12 cellular contexts compared by ENCODE assay signal in genomic region chr17:50154604-50155003, GRCh38. TPM values are rescaled to one million over a fixed set of nuclear protein-coding genes. Genes with fewer than 3 reads are reported as not detected.
DNase-seq lines count a peak whose midpoint lies in the region; ATAC-seq, FAIRE-seq and TF ChIP-seq lines count a peak whose summit lies in the region.
"Had no signal": no experiment of that assay in that cellular context is flagged by ENCODE, and none has a peak within 500 bp of the region (broad histone marks: within the 10 kb centered on the region; RNA-seq: fewer than 3 reads in every experiment).

No MANE protein-coding gene starts in this region.

- no peak for TF ChIP-seq RAD21 in GM12878 (IDR thresholded peaks at IDR 0.05; ENCODE audit: insufficient read depth, low read depth, low read length)

- no peak for TF ChIP-seq EP300 in GM12878 (IDR thresholded peaks at IDR 0.05; ENCODE audit: borderline replicate concordance in 1 of 2, control insufficient read depth in 1 of 2, low read depth in 2 of 2, low read length in 2 of 2)

- H4K20me1 ChIP-seq in GM12878 (ENCODE audit: control insufficient read depth, insufficient read depth): no peaks in the 10 kb centered on the region

- SMC1A ChIA-PET in GM12878 (lab: Charles Lee; ENCODE audit: uncharacterized antibody, unreplicated experiment): interaction anchor here (0.6 to 1.9 kb wide), 7 partner anchors 9 to 143 kb away, joined by 3 to 7 read pairs (median 4); no protein-coding TSS in a partner anchor

- no peaks in the 10 kb centered on the region for H3K9me3 ChIP-seq in GM12878 (replicated peaks; ENCODE audit: control insufficient read depth, insufficient read depth, low read length)

- H2AFZ ChIP-seq in GM12878 (ENCODE audit: control insufficient read depth, low read depth, low read length): no peak overlapping the region

- DNase-seq in GM18507 (ENCODE audit: extremely low spot score, insufficient read length, low read depth) (no peak), GM12878 (ENCODE audit: low read depth, low spot score) (no peak), head of caudate nucleus (no peak), islet precursor cell (no peak)
- DNase-seq in stimulated activated naive B cell treated with anti-CD40 and anti-IgM and Interleukin-4, amounts not matched to agents 10 μg/mL and 1 μg/mL and 100 μg/mL, for 72 hours: no peak
- DNase-seq: activated CD4-positive, alpha-beta T cell treated with anti-CD3 and anti-CD28 coated beads, Interleukin-2, amount 10 ng/mL, durations not matched to agents 24 days and 14 days; brain microvascular endothelial cell; foreskin keratinocyte; NCI-H1105; stimulated activated CD4-positive, alpha-beta T cell treated with anti-CD3 and anti-CD28 coated beads, Interleukin-4, amount 100 ng/mL, for 4 hours had no signal

- intact Hi-C loops in GM12878 (cut with micrococcal nuclease; ENCODE audit: unreplicated experiment): no loop called here
- intact Hi-C loops in head of caudate nucleus (cut with DNase I): no loop called here

- POLR2A ChIA-PET in GM12878 (lab: Charles Lee): interaction anchor here (0.8 to 1.5 kb wide), 3 partner anchors 9 to 39 kb away, joined by 4 to 7 read pairs (median 6); no protein-coding TSS in a partner anchor

- H3K36me3 Mint-ChIP-seq in stimulated activated naive B cell treated with anti-CD40 and anti-IgM and Interleukin-4, amounts not matched to agents 10 μg/mL and 1 μg/mL and 100 μg/mL, for 72 hours: peaks cover 3 to 5% of the 10 kb centered on the region in 2 donors

- in situ Hi-C loops in GM12878 (cut with MboI): no loop called here

- no peak for TF ChIP-seq POLR2A in GM12878 (IDR thresholded peaks at IDR 0.05; ENCODE audit: low read depth, low read length)

- RAD21 ChIA-PET in GM12878 (lab: Charles Lee; ENCODE audit: unreplicated experiment): interaction anchor here (0.9 to 2.3 kb wide), 5 partner anchors 9 to 45 kb away, joined by 3 to 7 read pairs (median 5); no protein-coding TSS in a partner anchor

- no peaks in the 10 kb centered on the region for H3K27me3 Mint-ChIP-seq in stimulated activated naive B cell treated with anti-CD40 and anti-IgM and Interleukin-4, amounts not matched to agents 10 μg/mL and 1 μg/mL and 100 μg/mL, for 72 hours
- H3K27me3 Mint-ChIP-seq: activated CD4-positive, alpha-beta T cell treated with anti-CD3 and anti-CD28 coated beads, Interleukin-2, amount 10 ng/mL, durations not matched to agents 24 days and 14 days had no signal

- H3K27ac ChIP-seq in GM12878 (ENCODE audit: control insufficient read depth, insufficient read depth): peak overlapping the region; percentile 72
- H3K27ac ChIP-seq: brain microvascular endothelial cell, foreskin keratinocyte had no signal

- H3K4me1 ChIP-seq in GM12878 (ENCODE audit: control insufficient read depth, insufficient read depth, low read length): peaks cover 37% of the 10 kb centered on the region
- H3K4me1 ChIP-seq: foreskin keratinocyte had no signal

- peak overlapping the region; percentile 91 for H3K4me2 ChIP-seq in GM12878 (ENCODE audit: control insufficient read depth, insufficient read depth)

- ATAC-seq in HG02642 (IDR thresholded peaks at IDR 0.05; ENCODE audit: poor library complexity, unreplicated experiment): peak; percentile 33
- peak; percentile 16; the same call in 1 of the 3 replicates for ATAC-seq in GM12878
- ATAC-seq in stimulated activated naive B cell treated with anti-CD40 and anti-IgM and Interleukin-4, amounts not matched to agents 10 μg/mL and 1 μg/mL and 100 μg/mL, for 72 hours (replicated peaks): no peak
- ATAC-seq in HG02610 (IDR thresholded peaks at IDR 0.05; ENCODE audit: unreplicated experiment): no peak
- ATAC-seq: foreskin keratinocyte had no signal

- peaks cover 21% of the 10 kb centered on the region for H3K79me2 ChIP-seq in GM12878 (ENCODE audit: control insufficient read depth, insufficient read depth, low read length)

- no peak overlapping the region for H3K4me3 Mint-ChIP-seq in stimulated activated naive B cell treated with anti-CD40 and anti-IgM and Interleukin-4, amounts not matched to agents 10 μg/mL and 1 μg/mL and 100 μg/mL, for 72 hours
- H3K4me3 Mint-ChIP-seq: activated CD4-positive, alpha-beta T cell treated with anti-CD3 and anti-CD28 coated beads, Interleukin-2, amount 10 ng/mL, durations not matched to agents 24 days and 14 days had no signal

- peak overlapping the region; percentile 50; the same call in 1 of the 2 replicates for H3K9ac ChIP-seq in GM12878 (ENCODE audit: control insufficient read depth, insufficient read depth, low read length)

- peak overlapping the region; percentile 37 for H3K27ac Mint-ChIP-seq in stimulated activated naive B cell treated with anti-CD40 and anti-IgM and Interleukin-4, amounts not matched to agents 10 μg/mL and 1 μg/mL and 100 μg/mL, for 72 hours

- BruUV-seq in GM12878 (replicated peaks; lab: Mats Ljungman, UMichigan): no TSS peak

- H3K9me3 Mint-ChIP-seq in stimulated activated naive B cell treated with anti-CD40 and anti-IgM and Interleukin-4, amounts not matched to agents 10 μg/mL and 1 μg/mL and 100 μg/mL, for 72 hours: no peaks in the 10 kb centered on the region
- H3K9me3 Mint-ChIP-seq: activated CD4-positive, alpha-beta T cell treated with anti-CD3 and anti-CD28 coated beads, Interleukin-2, amount 10 ng/mL, durations not matched to agents 24 days and 14 days had no signal

- H3K4me3 ChIP-seq in GM12878: peak overlapping the region; percentile 56

- peaks cover 16 to 24% of the 10 kb centered on the region in 2 donors for H3K4me1 Mint-ChIP-seq in stimulated activated naive B cell treated with anti-CD40 and anti-IgM and Interleukin-4, amounts not matched to agents 10 μg/mL and 1 μg/mL and 100 μg/mL, for 72 hours

- TF ChIP-seq CTCF in GM12878 (IDR thresholded peaks at IDR 0.05 in 2 of 3, conservative IDR thresholded peaks at IDR 0.05 in 1 of 3; ENCODE audit: control insufficient read depth in 2 of 3, extremely low read depth in 1 of 3, insufficient read depth in 1 of 3, low read depth in 3 of 3, low read length in 3 of 3): no peak

- H3K36me3 ChIP-seq in GM12878 (ENCODE audit: control insufficient read depth in 2 of 2, insufficient read depth in 2 of 2, low read length in 1 of 2): no peaks in the 10 kb centered on the region
- H3K36me3 ChIP-seq: brain microvascular endothelial cell had no signal

- no peaks in the 10 kb centered on the region for H3K27me3 ChIP-seq in GM12878 (replicated peaks in 1 of 2; ENCODE audit: control insufficient read depth in 2 of 2, insufficient read depth in 2 of 2, low read length in 1 of 2)
- H3K27me3 ChIP-seq: brain microvascular endothelial cell, foreskin keratinocyte had no signal

- 0% methylated on average over 1 of the region's 1 CpG for WGBS in GM12878 (ENCODE audit: insufficient coverage, insufficient replicate concordance, low lambda C conversion rate, missing lambda C conversion rate)

- CTCF ChIA-PET in GM12878 (lab: Yijun Ruan, JAX): interaction anchor here (1.0 to 2.2 kb wide), 10 partner anchors 9 to 67 kb away, joined by 3 to 10 read pairs (median 6); no protein-coding TSS in a partner anchor

- FAIRE-seq in GM18507 (lab: Jason Lieb, UNC) (peak; percentile 81), GM12878 (lab: Jason Lieb, UNC) (peak; percentile 31)

RNA-seq across cellular contexts. Expression of gene PPP1R9B, which starts 4.1 kb away (rescaled TPM):
- total RNA-seq in GM12878 (2013; cell fraction: nucleolus; rRNA removed): 55.7 and 68.4 TPM in 2 replicates
- total RNA-seq in GM12878 (2014; rRNA removed) (59.9 and 62.9 TPM in 2 replicates), GM12878 (2014; rRNA removed; fragmentation: Illumina TruSeq; extraction: Trizol) (35.9 and 39.6 TPM in 2 replicates), GM12878 (2021) (103 and 107 TPM in 2 replicates)
- 21.7 TPM for polyA plus RNA-seq in GM12878 (2011; ENCODE audit: low read depth)
- polyA plus RNA-seq in GM12878 (2011; rRNA removed) (30.2 and 44.4 TPM in 2 replicates), GM12878 (2014; fragmentation: Illumina TruSeq; extraction: Trizol) (17.9 and 35.4 TPM in 2 replicates), GM12878 (2014; fragmentation: Nextera tagmentation; extraction: Ambion mirVana) (under 1 TPM; 0.20 to 0.45 TPM), GM12878 (2014; rRNA removed) (52.0 and 58.7 TPM in 2 replicates), GM12878 (2016; fragmentation: Nextera tagmentation; extraction: Ambion mirVana) (1 to 10 TPM; 1.8 to 2.3 TPM)
- 39.3 and 43.6 TPM in 2 replicates for polyA plus RNA-seq in GM12878 (2011; cell fraction: cytosol; rRNA removed)
- 75.0 and 144 TPM in 2 replicates for polyA plus RNA-seq in GM12878 (2011; cell fraction: nucleus; rRNA removed)
- polyA plus RNA-seq in GM12878 (2012): 54.8 and 64.1 TPM in 2 replicates
- polyA minus RNA-seq in GM12878 (2011; rRNA and poly(A)+ RNA removed): 38.4 and 59.7 TPM in 2 replicates
- 36.3 and 36.8 TPM in 2 replicates for polyA minus RNA-seq in GM12878 (2011; cell fraction: cytosol; rRNA and poly(A)+ RNA removed)
- polyA minus RNA-seq in GM12878 (2011; cell fraction: nucleus; rRNA and poly(A)+ RNA removed): 12.3 and 46.2 TPM in 2 replicates

RNA-seq across cellular contexts. Expression of gene SGCA, which starts 11.2 kb away (rescaled TPM):
- 1.9 and 2.9 TPM in 2 replicates for total RNA-seq in GM12878 (2013; cell fraction: nucleolus; rRNA removed)
- 0.11 and 0.68 TPM in 2 replicates for total RNA-seq in GM12878 (2014; rRNA removed)
- 0.27 TPM in 1 of 2 replicates, not detected in the other for total RNA-seq in GM12878 (2014; rRNA removed; fragmentation: Illumina TruSeq; extraction: Trizol)
- 0.51 and 0.56 TPM in 2 replicates for total RNA-seq in GM12878 (2021)
- 0.52 TPM for polyA plus RNA-seq in GM12878 (2011; ENCODE audit: low read depth)
- 0.24 and 0.81 TPM in 2 replicates for polyA plus RNA-seq in GM12878 (2011; rRNA removed)
- polyA plus RNA-seq in GM12878 (2011; cell fraction: cytosol; rRNA removed): 0.54 and 1.2 TPM in 2 replicates
- 3.6 and 4.5 TPM in 2 replicates for polyA plus RNA-seq in GM12878 (2011; cell fraction: nucleus; rRNA removed)
- polyA plus RNA-seq in GM12878 (2012): 1.2 and 1.9 TPM in 2 replicates
- polyA plus RNA-seq in GM12878 (2014; fragmentation: Illumina TruSeq; extraction: Trizol): 0.24 TPM in 1 of 2 replicates, not detected in the other
- polyA plus RNA-seq in GM12878 (2014; fragmentation: Nextera tagmentation; extraction: Ambion mirVana): under 1 TPM in 1 of 2 experiments, not detected in 1; 0.13 TPM
- 0.25 and 2.2 TPM in 2 replicates for polyA plus RNA-seq in GM12878 (2014; rRNA removed)
- polyA plus RNA-seq in GM12878 (2016; fragmentation: Nextera tagmentation; extraction: Ambion mirVana): under 1 TPM in 1 of 2 experiments, not detected in 1; 0.50 TPM
- 0.29 and 1.1 TPM in 2 replicates for polyA minus RNA-seq in GM12878 (2011; rRNA and poly(A)+ RNA removed)
- not detected in 2 replicates for polyA minus RNA-seq in GM12878 (2011; cell fraction: cytosol; rRNA and poly(A)+ RNA removed)
- polyA minus RNA-seq in GM12878 (2011; cell fraction: nucleus; rRNA and poly(A)+ RNA removed): 0.36 TPM in 1 of 2 replicates, not detected in the other
- total RNA-seq: foreskin keratinocyte had no signal
- polyA plus RNA-seq: foreskin keratinocyte had no signal

RNA-seq across cellular contexts. Expression of gene SAMD14, which starts 24.6 kb away (rescaled TPM):
- 2.6 and 4.3 TPM in 2 replicates for total RNA-seq in GM12878 (2013; cell fraction: nucleolus; rRNA removed)
- total RNA-seq in GM12878 (2014; rRNA removed) (0.17 and 0.22 TPM in 2 replicates), GM12878 (2014; rRNA removed; fragmentation: Illumina TruSeq; extraction: Trizol) (0.22 and 0.74 TPM in 2 replicates), GM12878 (2021) (1.3 and 1.7 TPM in 2 replicates)
- 0.58 TPM for polyA plus RNA-seq in GM12878 (2011; ENCODE audit: low read depth)
- polyA plus RNA-seq in GM12878 (2011; rRNA removed) (0.32 and 1.3 TPM in 2 replicates), GM12878 (2014; fragmentation: Illumina TruSeq; extraction: Trizol) (0.19 and 0.25 TPM in 2 replicates), GM12878 (2014; fragmentation: Nextera tagmentation; extraction: Ambion mirVana) (not detected), GM12878 (2014; rRNA removed) (0.51 and 1.4 TPM in 2 replicates), GM12878 (2016; fragmentation: Nextera tagmentation; extraction: Ambion mirVana) (under 1 TPM in 1 of 2 experiments, not detected in 1; 0.06 TPM)
- polyA plus RNA-seq in GM12878 (2011; cell fraction: cytosol; rRNA removed): 0.51 and 1.2 TPM in 2 replicates
- 8.0 and 8.3 TPM in 2 replicates for polyA plus RNA-seq in GM12878 (2011; cell fraction: nucleus; rRNA removed)
- polyA plus RNA-seq in GM12878 (2012): 0.45 and 0.66 TPM in 2 replicates
- polyA minus RNA-seq in GM12878 (2011; rRNA and poly(A)+ RNA removed): 0.59 and 2.0 TPM in 2 replicates
- 0.73 TPM in 1 of 2 replicates, not detected in the other for polyA minus RNA-seq in GM12878 (2011; cell fraction: cytosol; rRNA and poly(A)+ RNA removed)
- polyA minus RNA-seq in GM12878 (2011; cell fraction: nucleus; rRNA and poly(A)+ RNA removed): 1.1 and 1.8 TPM in 2 replicates

RNA-seq across cellular contexts. Expression of gene COL1A1, which starts 46.8 kb away (rescaled TPM):
- 43.7 and 49.7 TPM in 2 replicates for total RNA-seq in GM12878 (2013; cell fraction: nucleolus; rRNA removed)
- total RNA-seq in GM12878 (2014; rRNA removed) (0.79 and 1.1 TPM in 2 replicates), GM12878 (2014; rRNA removed; fragmentation: Illumina TruSeq; extraction: Trizol) (0.55 and 1.2 TPM in 2 replicates), GM12878 (2021) (6.1 and 7.7 TPM in 2 replicates)
- 1.5 TPM for polyA plus RNA-seq in GM12878 (2011; ENCODE audit: low read depth)
- polyA plus RNA-seq in GM12878 (2011; rRNA removed) (1.9 and 2.9 TPM in 2 replicates), GM12878 (2014; fragmentation: Illumina TruSeq; extraction: Trizol) (0.54 and 1.9 TPM in 2 replicates), GM12878 (2014; fragmentation: Nextera tagmentation; extraction: Ambion mirVana) (under 1 TPM; 0.18 to 0.32 TPM), GM12878 (2014; rRNA removed) (3.5 and 3.9 TPM in 2 replicates), GM12878 (2016; fragmentation: Nextera tagmentation; extraction: Ambion mirVana) (1 to 10 TPM; 2.7 to 4.3 TPM)
- polyA plus RNA-seq in GM12878 (2011; cell fraction: cytosol; rRNA removed): 2.8 TPM in 2 replicates
- 67.6 and 84.9 TPM in 2 replicates for polyA plus RNA-seq in GM12878 (2011; cell fraction: nucleus; rRNA removed)
- polyA plus RNA-seq in GM12878 (2012): 2.7 and 4.3 TPM in 2 replicates
- polyA minus RNA-seq in GM12878 (2011; rRNA and poly(A)+ RNA removed): 4.6 and 8.9 TPM in 2 replicates
- 2.3 and 2.5 TPM in 2 replicates for polyA minus RNA-seq in GM12878 (2011; cell fraction: cytosol; rRNA and poly(A)+ RNA removed)
- polyA minus RNA-seq in GM12878 (2011; cell fraction: nucleus; rRNA and poly(A)+ RNA removed): 24.8 and 32.3 TPM in 2 replicates

RNA-seq across cellular contexts. Expression of gene PDK2, which starts 59.5 kb away (rescaled TPM):
- total RNA-seq in GM12878 (2013; cell fraction: nucleolus; rRNA removed): 16.9 and 18.0 TPM in 2 replicates
- total RNA-seq in GM12878 (2014; rRNA removed) (9.7 and 12.3 TPM in 2 replicates), GM12878 (2014; rRNA removed; fragmentation: Illumina TruSeq; extraction: Trizol) (6.5 and 8.6 TPM in 2 replicates), GM12878 (2021) (14.2 and 16.1 TPM in 2 replicates)
- polyA plus RNA-seq in GM12878 (2011; ENCODE audit: low read depth): 4.5 TPM
- polyA plus RNA-seq in GM12878 (2011; rRNA removed) (8.8 and 22.6 TPM in 2 replicates), GM12878 (2014; fragmentation: Illumina TruSeq; extraction: Trizol) (9.8 and 12.3 TPM in 2 replicates), GM12878 (2014; fragmentation: Nextera tagmentation; extraction: Ambion mirVana) (1 to 10 TPM in 1 of 2 experiments, under 1 TPM in 1; 0.98 to 1.2 TPM), GM12878 (2014; rRNA removed) (9.6 and 16.0 TPM in 2 replicates), GM12878 (2016; fragmentation: Nextera tagmentation; extraction: Ambion mirVana) (10 to 100 TPM; 17.5 to 20.2 TPM)
- polyA plus RNA-seq in GM12878 (2011; cell fraction: cytosol; rRNA removed): 33.3 and 38.8 TPM in 2 replicates
- polyA plus RNA-seq in GM12878 (2011; cell fraction: nucleus; rRNA removed): 92.2 and 108 TPM in 2 replicates
- polyA plus RNA-seq in GM12878 (2012): 9.1 and 10.7 TPM in 2 replicates
- polyA minus RNA-seq in GM12878 (2011; rRNA and poly(A)+ RNA removed): 22.7 and 37.5 TPM in 2 replicates
- polyA minus RNA-seq in GM12878 (2011; cell fraction: cytosol; rRNA and poly(A)+ RNA removed): 9.5 and 15.8 TPM in 2 replicates
- polyA minus RNA-seq in GM12878 (2011; cell fraction: nucleus; rRNA and poly(A)+ RNA removed): 16.0 and 35.1 TPM in 2 replicates

Comparison
In these comparisons a context has a peak if more than half of its experiments do, and no peak if none do; other contexts are left out.
1. ATAC-seq: peak in HG02642 (single experiment) and GM12878 (single experiment); none in stimulated activated naive B cell treated with anti-CD40 and anti-IgM and Interleukin-4, amounts not matched to agents 10 μg/mL and 1 μg/mL and 100 μg/mL, for 72 hours (0 of 2) and HG02610 (single experiment).